20 cellular contexts compared by ENCODE assay signal in the genomic region with DNA sequence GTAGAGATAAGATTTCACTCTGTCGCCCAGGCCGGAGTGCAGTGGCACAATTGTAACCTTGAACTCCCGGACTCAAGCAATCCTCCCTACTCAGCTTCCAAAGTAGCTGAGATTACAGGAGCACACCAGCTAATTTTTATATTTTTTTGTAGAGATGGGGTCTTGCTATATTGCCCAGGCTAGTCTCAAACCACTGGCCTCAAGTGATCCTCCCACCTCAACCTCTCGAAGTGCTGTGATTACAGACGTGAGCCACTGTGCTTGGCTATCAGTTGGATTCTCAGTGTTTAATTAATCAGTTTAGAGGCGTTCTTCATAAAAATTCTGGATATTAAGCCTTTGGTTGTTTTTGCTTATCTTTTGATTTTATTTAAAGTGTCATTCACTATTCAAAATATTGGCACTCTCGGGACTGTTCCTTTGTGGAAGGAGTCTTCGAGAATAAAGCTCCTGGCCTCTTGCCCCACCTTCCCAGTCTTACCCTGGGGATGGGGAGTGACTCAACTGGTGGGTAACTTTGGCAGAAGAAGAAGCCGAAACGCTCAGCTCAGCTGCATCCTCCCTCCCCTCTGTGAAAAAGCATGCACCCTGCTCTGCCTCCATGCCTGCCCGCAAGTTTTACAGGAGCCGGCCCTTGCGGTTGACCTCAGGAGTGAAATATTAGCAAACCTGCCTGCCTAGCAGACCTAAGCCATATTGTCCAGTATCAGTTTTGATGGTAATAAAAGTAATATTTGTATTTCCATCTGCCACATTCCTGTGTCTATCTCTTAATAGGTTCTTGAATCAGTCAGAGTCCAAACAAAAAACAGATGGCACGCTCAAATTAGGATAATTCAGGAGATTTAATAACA. TPM values are rescaled to one million over a fixed set of nuclear protein-coding genes. Genes with fewer than 3 reads are reported as not detected.
DNase-seq lines count a peak whose midpoint lies in the region; ATAC-seq, FAIRE-seq and TF ChIP-seq lines count a peak whose summit lies in the region.
"Had no signal": no experiment of that assay in that cellular context is flagged by ENCODE, and none has a peak within 500 bp of the region (broad histone marks: within the 10 kb centered on the region; RNA-seq: fewer than 3 reads in every experiment).

No MANE protein-coding gene starts in this region.

- peak; percentile 43 for DNase-seq in HT1080 (ENCODE audit: low read depth)
- peak; percentile 92 for DNase-seq in RCC 7860 (ENCODE audit: low spot score)
- peak; percentile 58 for DNase-seq in fibroblast of mammary gland (ENCODE audit: low read depth)
- DNase-seq in type B pancreatic cell (ENCODE audit: extremely low spot score, unreplicated experiment), result no peak
- no peak for DNase-seq in NK-92 treated with Interleukin-12 subunit alpha and Interleukin-12 subunit beta, amount 100 ng/mL, for 24 hours (lab: John Stamatoyannopoulos, UW)
- no peak for DNase-seq in SKM-1 treated with dmso at 0.1 percent for 144 hours (lab: John Stamatoyannopoulos, UW; ENCODE audit: unreplicated experiment)
- DNase-seq: activated CD4-positive, alpha-beta memory T cell treated with anti-CD3 and anti-CD28 coated beads for 36 hours; activated CD4-positive, CD25-positive, alpha-beta regulatory T cell; activated gamma-delta T cell treated with Interleukin-2 at 50 U/mL for 16 hours; AML-193; HFFc6; left colon; natural killer cell; NCI-H146; NCI-H226; Peyer's patch; posterior cingulate gyrus; stimulated activated naive CD4-positive, alpha-beta T cell had no signal

- no peak overlapping the region for H3K4me3 ChIP-seq in fibroblast of mammary gland (ENCODE audit: control insufficient read depth, low read depth, low read length)
- H3K4me3 ChIP-seq: adrenal gland, Peyer's patch had no signal

- no peaks in the 10 kb centered on the region for H3K27me3 Mint-ChIP-seq in type B pancreatic cell

- no peak for ATAC-seq in GM19351 (IDR thresholded peaks at IDR 0.05; ENCODE audit: unreplicated experiment)
- ATAC-seq: natural killer cell had no signal

- FAIRE-seq in RCC 7860 (lab: Jason Lieb, UNC), result peak; percentile 98

- TF ChIP-seq CTCF in fibroblast of mammary gland (conservative IDR thresholded peaks at IDR 0.05; ENCODE audit: control insufficient read depth, insufficient read depth, low read depth, low read length) (no peak), type B pancreatic cell (conservative IDR thresholded peaks at IDR 0.05) (no peak)

- no peaks in the 10 kb centered on the region for H3K36me3 Mint-ChIP-seq in type B pancreatic cell
- H3K36me3 Mint-ChIP-seq: activated CD4-positive, alpha-beta memory T cell treated with anti-CD3 and anti-CD28 coated beads for 36 hours; natural killer cell had no signal

- no peak overlapping the region for H3K4me3 Mint-ChIP-seq in type B pancreatic cell
- H3K4me3 Mint-ChIP-seq: activated CD4-positive, alpha-beta memory T cell treated with anti-CD3 and anti-CD28 coated beads for 36 hours; HFFc6; natural killer cell had no signal

- no peaks in the 10 kb centered on the region for H3K9me3 Mint-ChIP-seq in type B pancreatic cell
- H3K9me3 Mint-ChIP-seq: HFFc6, natural killer cell had no signal

- peak overlapping the region; percentile 44 for H3K27ac Mint-ChIP-seq in type B pancreatic cell
- H3K27ac Mint-ChIP-seq: activated CD4-positive, alpha-beta memory T cell treated with anti-CD3 and anti-CD28 coated beads for 36 hours; HFFc6; natural killer cell had no signal

- peaks cover 14% of the 10 kb centered on the region for H3K4me1 Mint-ChIP-seq in type B pancreatic cell (ENCODE audit: unreplicated experiment)

RNA-seq across cellular contexts. Expression of gene HYI, which starts 11.3 kb away (rescaled TPM):
- total RNA-seq in HT1080 (2014; rRNA removed; shearing (Covaris generic)), result 42.1 and 50.9 TPM in 2 replicates
- 35.4 and 38.3 TPM in 2 replicates for polyA plus RNA-seq in HT1080 (2015; cell fraction: cytosol; rRNA removed)
- 118 and 146 TPM in 2 replicates for polyA plus RNA-seq in HT1080 (2015; cell fraction: nucleus; rRNA removed)
- 20.0 and 36.0 TPM in 2 replicates for total RNA-seq in type B pancreatic cell (ENCODE audit: low replicate concordance)

Comparison
In these comparisons a context has a peak if more than half of its experiments do, and no peak if none do; other contexts are left out.
1. DNase-seq: peak in HT1080 (single experiment), RCC 7860 (single experiment) and fibroblast of mammary gland (single experiment); none in type B pancreatic cell (single experiment), NK-92 treated with Interleukin-12 subunit alpha and Interleukin-12 subunit beta, amount 100 ng/mL, for 24 hours (single experiment) and SKM-1 treated with dmso at 0.1 percent for 144 hours (single experiment).